1 cellular context compared by ENCODE assay signal in the genomic region with DNA sequence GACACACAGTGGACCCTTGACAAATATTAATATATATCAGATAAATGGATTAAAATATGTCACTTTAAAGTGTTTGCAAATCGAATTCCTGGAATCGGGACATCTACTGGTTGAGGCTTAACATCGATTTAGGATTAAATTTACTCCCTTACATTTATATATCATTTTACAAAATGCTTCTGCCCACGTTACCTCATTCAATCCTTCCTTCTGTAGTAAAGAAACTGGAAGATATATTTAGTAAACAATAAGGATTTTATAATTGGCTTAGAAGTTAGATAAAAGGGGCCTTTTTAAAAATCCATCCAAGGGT.
A peak's percentile ranks its signal among the peaks of the same experiment; 100 is the strongest.
TF ChIP-seq lines count a peak whose summit lies in the region.

No MANE protein-coding gene starts in this region.

TF ChIP-seq in GM12878, 131 proteins besides CTCF, POLR2A, EP300 and RAD21:
- TF ChIP-seq CHD1 (IDR thresholded peaks at IDR 0.05; ENCODE audit: low read depth, low read length) = 0 out of 2 replicates have a peak, but pooled peaks have one; percentile 20
- no peak for TF ChIP-seq SUPT20H (IDR thresholded peaks at IDR 0.05; ENCODE audit: borderline replicate concordance, control insufficient read depth, low read depth, low read length)
